In the genomic region with DNA sequence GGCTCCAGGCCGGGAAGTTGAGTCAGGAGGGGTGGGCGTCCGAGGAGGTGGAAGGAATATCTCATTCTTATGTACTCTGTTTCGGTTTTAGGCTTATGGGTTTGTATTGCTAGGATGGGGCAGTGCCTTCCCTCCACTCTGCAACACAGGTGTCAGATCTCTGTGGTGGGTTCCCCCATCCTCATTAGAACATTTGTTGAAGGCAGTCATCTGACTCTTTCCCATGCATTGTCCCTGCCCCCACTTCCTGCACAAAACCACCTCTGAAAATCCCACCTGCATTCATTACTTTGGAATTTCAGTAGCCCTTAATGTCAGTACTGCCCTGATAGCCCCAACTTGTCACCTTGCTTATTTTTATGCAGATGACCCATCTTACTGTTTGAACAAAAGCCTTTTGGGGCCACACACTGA, we compare ENCODE assay signal across 1 cellular context.
TF ChIP-seq lines count a peak whose summit lies in the region.

No MANE protein-coding gene starts in this region.

TF ChIP-seq in WTC11, 78 proteins besides CTCF, POLR2A, EP300 and RAD21 (continued from another document and continues in another):
- TF ChIP-seq MXD4 (CRISPR knock-in tag; IDR thresholded peaks at IDR 0.05; ENCODE audit: borderline replicate concordance) (no peak), ETV6 (CRISPR knock-in tag; IDR thresholded peaks at IDR 0.05) (peak; percentile 75), ZSCAN18 (CRISPR knock-in tag; IDR thresholded peaks at IDR 0.05) (no peak), SP1 (CRISPR knock-in tag; conservative IDR thresholded peaks at IDR 0.05) (no peak), ELF4 (CRISPR knock-in tag; IDR thresholded peaks at IDR 0.05; ENCODE audit: low read depth) (no peak), ERG (CRISPR knock-in tag; IDR thresholded peaks at IDR 0.05) (0 out of 2 replicates have a peak, but pooled peaks have one; percentile 51), ZNF317 (CRISPR knock-in tag; IDR thresholded peaks at IDR 0.05; ENCODE audit: borderline replicate concordance, low read depth) (no peak), ZNF219 (CRISPR knock-in tag; IDR thresholded peaks at IDR 0.05; ENCODE audit: borderline replicate concordance) (no peak), IRF2 (CRISPR knock-in tag; IDR thresholded peaks at IDR 0.05; ENCODE audit: borderline replicate concordance, low read depth) (no peak), NFE2L1 (CRISPR knock-in tag; IDR thresholded peaks at IDR 0.05) (no peak), ZNF263 (CRISPR knock-in tag; IDR thresholded peaks at IDR 0.05; ENCODE audit: low read depth) (no peak), CREM (CRISPR knock-in tag; IDR thresholded peaks at IDR 0.05) (no peak), CBFB (CRISPR knock-in tag; IDR thresholded peaks at IDR 0.05; ENCODE audit: low read depth) (0 out of 2 replicates have a peak, but pooled peaks have one; percentile 40), FOXP1 (CRISPR knock-in tag; IDR thresholded peaks at IDR 0.05; ENCODE audit: borderline replicate concordance) (no peak), AFF4 (CRISPR knock-in tag; IDR thresholded peaks at IDR 0.05; ENCODE audit: borderline replicate concordance) (peak; percentile 49; the same call in 1 of the 2 replicates), ZNF423 (CRISPR knock-in tag; IDR thresholded peaks at IDR 0.05) (peak; percentile 24; the same call in 1 of the 2 replicates), USF1 (CRISPR knock-in tag; IDR thresholded peaks at IDR 0.05) (peak; percentile 67), ZBTB21 (CRISPR knock-in tag; IDR thresholded peaks at IDR 0.05; ENCODE audit: borderline replicate concordance) (no peak)
- TF ChIP-seq, protein P1, sequence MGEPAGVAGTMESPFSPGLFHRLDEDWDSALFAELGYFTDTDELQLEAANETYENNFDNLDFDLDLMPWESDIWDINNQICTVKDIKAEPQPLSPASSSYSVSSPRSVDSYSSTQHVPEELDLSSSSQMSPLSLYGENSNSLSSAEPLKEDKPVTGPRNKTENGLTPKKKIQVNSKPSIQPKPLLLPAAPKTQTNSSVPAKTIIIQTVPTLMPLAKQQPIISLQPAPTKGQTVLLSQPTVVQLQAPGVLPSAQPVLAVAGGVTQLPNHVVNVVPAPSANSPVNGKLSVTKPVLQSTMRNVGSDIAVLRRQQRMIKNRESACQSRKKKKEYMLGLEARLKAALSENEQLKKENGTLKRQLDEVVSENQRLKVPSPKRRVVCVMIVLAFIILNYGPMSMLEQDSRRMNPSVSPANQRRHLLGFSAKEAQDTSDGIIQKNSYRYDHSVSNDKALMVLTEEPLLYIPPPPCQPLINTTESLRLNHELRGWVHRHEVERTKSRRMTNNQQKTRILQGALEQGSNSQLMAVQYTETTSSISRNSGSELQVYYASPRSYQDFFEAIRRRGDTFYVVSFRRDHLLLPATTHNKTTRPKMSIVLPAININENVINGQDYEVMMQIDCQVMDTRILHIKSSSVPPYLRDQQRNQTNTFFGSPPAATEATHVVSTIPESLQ (CRISPR knock-in tag; IDR thresholded peaks at IDR 0.05), result no peak
- TF ChIP-seq, protein P2, sequence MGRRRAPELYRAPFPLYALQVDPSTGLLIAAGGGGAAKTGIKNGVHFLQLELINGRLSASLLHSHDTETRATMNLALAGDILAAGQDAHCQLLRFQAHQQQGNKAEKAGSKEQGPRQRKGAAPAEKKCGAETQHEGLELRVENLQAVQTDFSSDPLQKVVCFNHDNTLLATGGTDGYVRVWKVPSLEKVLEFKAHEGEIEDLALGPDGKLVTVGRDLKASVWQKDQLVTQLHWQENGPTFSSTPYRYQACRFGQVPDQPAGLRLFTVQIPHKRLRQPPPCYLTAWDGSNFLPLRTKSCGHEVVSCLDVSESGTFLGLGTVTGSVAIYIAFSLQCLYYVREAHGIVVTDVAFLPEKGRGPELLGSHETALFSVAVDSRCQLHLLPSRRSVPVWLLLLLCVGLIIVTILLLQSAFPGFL (CRISPR knock-in tag; IDR thresholded peaks at IDR 0.05; ENCODE audit: borderline replicate concordance), result no peak
- TF ChIP-seq, protein P3, sequence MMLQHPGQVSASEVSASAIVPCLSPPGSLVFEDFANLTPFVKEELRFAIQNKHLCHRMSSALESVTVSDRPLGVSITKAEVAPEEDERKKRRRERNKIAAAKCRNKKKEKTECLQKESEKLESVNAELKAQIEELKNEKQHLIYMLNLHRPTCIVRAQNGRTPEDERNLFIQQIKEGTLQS (CRISPR knock-in tag; conservative IDR thresholded peaks at IDR 0.05), result no peak
- TF ChIP-seq, protein P4, sequence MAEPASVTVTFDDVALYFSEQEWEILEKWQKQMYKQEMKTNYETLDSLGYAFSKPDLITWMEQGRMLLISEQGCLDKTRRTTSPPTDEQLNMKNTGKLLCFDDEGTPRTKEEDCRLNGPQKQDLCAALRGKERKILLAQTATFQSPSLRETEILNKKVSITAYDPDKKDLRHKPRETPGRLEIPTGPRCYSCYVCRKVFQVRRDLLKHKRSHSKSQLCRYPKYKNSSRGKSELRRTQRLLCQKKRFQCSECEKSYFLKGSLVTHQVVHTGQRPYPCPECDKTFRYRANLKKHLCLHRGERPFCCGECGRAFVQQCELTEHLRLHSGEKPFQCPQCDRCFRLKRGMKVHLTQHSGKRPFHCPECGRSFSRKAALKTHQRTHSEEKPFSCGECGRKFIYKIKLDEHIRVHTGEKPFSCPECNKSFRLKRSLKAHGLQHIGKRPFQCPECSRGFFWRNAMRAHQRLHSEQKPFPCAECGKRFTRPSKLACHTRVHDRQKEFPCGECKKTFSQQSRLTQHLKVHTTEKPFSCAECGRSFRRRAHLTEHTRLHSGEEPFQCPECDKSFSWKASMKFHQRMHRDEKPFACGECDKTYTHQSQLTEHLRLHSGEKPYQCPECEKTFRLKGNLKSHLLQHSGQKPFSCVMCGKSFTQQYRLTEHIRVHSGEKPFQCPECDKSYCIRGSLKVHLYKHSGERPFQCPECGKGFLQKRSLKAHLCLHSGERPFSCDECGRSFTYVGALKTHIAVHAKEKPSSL (CRISPR knock-in tag; conservative IDR thresholded peaks at IDR 0.05), result no peak
- TF ChIP-seq, protein P5, sequence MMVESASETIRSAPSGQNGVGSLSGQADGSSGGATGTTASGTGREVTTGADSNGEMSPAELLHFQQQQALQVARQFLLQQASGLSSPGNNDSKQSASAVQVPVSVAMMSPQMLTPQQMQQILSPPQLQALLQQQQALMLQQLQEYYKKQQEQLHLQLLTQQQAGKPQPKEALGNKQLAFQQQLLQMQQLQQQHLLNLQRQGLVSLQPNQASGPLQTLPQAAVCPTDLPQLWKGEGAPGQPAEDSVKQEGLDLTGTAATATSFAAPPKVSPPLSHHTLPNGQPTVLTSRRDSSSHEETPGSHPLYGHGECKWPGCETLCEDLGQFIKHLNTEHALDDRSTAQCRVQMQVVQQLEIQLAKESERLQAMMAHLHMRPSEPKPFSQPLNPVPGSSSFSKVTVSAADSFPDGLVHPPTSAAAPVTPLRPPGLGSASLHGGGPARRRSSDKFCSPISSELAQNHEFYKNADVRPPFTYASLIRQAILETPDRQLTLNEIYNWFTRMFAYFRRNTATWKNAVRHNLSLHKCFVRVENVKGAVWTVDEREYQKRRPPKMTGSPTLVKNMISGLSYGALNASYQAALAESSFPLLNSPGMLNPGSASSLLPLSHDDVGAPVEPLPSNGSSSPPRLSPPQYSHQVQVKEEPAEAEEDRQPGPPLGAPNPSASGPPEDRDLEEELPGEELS (CRISPR knock-in tag; IDR thresholded peaks at IDR 0.05), result no peak
- TF ChIP-seq, protein P6, sequence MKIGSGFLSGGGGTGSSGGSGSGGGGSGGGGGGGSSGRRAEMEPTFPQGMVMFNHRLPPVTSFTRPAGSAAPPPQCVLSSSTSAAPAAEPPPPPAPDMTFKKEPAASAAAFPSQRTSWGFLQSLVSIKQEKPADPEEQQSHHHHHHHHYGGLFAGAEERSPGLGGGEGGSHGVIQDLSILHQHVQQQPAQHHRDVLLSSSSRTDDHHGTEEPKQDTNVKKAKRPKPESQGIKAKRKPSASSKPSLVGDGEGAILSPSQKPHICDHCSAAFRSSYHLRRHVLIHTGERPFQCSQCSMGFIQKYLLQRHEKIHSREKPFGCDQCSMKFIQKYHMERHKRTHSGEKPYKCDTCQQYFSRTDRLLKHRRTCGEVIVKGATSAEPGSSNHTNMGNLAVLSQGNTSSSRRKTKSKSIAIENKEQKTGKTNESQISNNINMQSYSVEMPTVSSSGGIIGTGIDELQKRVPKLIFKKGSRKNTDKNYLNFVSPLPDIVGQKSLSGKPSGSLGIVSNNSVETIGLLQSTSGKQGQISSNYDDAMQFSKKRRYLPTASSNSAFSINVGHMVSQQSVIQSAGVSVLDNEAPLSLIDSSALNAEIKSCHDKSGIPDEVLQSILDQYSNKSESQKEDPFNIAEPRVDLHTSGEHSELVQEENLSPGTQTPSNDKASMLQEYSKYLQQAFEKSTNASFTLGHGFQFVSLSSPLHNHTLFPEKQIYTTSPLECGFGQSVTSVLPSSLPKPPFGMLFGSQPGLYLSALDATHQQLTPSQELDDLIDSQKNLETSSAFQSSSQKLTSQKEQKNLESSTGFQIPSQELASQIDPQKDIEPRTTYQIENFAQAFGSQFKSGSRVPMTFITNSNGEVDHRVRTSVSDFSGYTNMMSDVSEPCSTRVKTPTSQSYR (CRISPR knock-in tag; IDR thresholded peaks at IDR 0.05), result peak; percentile 68; the same call in 1 of the 2 replicates
- TF ChIP-seq, protein P7, sequence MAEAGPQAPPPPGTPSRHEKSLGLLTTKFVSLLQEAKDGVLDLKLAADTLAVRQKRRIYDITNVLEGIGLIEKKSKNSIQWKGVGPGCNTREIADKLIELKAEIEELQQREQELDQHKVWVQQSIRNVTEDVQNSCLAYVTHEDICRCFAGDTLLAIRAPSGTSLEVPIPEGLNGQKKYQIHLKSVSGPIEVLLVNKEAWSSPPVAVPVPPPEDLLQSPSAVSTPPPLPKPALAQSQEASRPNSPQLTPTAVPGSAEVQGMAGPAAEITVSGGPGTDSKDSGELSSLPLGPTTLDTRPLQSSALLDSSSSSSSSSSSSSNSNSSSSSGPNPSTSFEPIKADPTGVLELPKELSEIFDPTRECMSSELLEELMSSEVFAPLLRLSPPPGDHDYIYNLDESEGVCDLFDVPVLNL (CRISPR knock-in tag; IDR thresholded peaks at IDR 0.05; ENCODE audit: borderline replicate concordance, low read depth), result no peak
- TF ChIP-seq, protein P8, sequence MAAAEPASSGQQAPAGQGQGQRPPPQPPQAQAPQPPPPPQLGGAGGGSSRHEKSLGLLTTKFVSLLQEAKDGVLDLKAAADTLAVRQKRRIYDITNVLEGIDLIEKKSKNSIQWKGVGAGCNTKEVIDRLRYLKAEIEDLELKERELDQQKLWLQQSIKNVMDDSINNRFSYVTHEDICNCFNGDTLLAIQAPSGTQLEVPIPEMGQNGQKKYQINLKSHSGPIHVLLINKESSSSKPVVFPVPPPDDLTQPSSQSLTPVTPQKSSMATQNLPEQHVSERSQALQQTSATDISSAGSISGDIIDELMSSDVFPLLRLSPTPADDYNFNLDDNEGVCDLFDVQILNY (CRISPR knock-in tag; IDR thresholded peaks at IDR 0.05), result no peak
